ENCODE assay signal across 39 cellular contexts in genomic region chr2:112789186-112789585, GRCh38. TPM values are rescaled to one million over a fixed set of nuclear protein-coding genes. Genes with fewer than 3 reads are reported as not detected.
"Had no signal": no experiment of that assay in that cellular context is flagged by ENCODE, and none has a peak within 500 bp of the region (broad histone marks: within the 10 kb centered on the region; RNA-seq: fewer than 3 reads in every experiment).

No MANE protein-coding gene starts in this region.

- H3K4me3 ChIP-seq: ascending aorta, cardiac muscle cell had no signal

- ATAC-seq: activated CD4-positive, alpha-beta T cell treated with anti-CD3 and anti-CD28 coated beads for 36 hours; activated CD4-positive, CD25-positive, alpha-beta regulatory T cell treated with anti-CD3 and anti-CD28 coated beads, Interleukin-2, amount 50 U/mL, for 24 hours; activated CD8-positive, alpha-beta memory T cell treated with anti-CD3 and anti-CD28 coated beads, Interleukin-2, amount 10 ng/mL, durations not matched to agents 7 days and 5 days; activated CD8-positive, alpha-beta T cell treated with anti-CD3 and anti-CD28 coated beads, Interleukin-2, amount 10 ng/mL, durations not matched to agents 7 days and 5 days; activated naive CD8-positive, alpha-beta T cell treated with anti-CD3 and anti-CD28 coated beads, Interleukin-2, amount 50 U/mL, for 24 hours; T-cell had no signal

- H3K36me3 Mint-ChIP-seq: activated naive CD4-positive, alpha-beta T cell treated with anti-CD3 and anti-CD28 coated beads, Interleukin-2, amount 10 ng/mL, durations not matched to agents 7 days and 5 days; activated naive CD4-positive, alpha-beta T cell treated with anti-CD3 and anti-CD28 coated beads, Interleukin-2, amount 50 U/mL, for 24 hours; activated naive CD8-positive, alpha-beta T cell; brain; T-cell had no signal

- H3K9me3 ChIP-seq: ascending aorta had no signal

- H3K36me3 ChIP-seq: ascending aorta, cardiac muscle cell had no signal

- FAIRE-seq: bronchial epithelial cell, TTC549 had no signal

- H3K4me3 Mint-ChIP-seq: activated B cell treated with CpG ODN at 0.5 μM for 24 hours; activated CD4-positive, alpha-beta memory T cell treated with anti-CD3 and anti-CD28 coated beads, Interleukin-2, amount 10 ng/mL, durations not matched to agents 7 days and 5 days; activated CD4-positive, alpha-beta T cell treated with anti-CD3 and anti-CD28 coated beads for 36 hours; activated CD4-positive, alpha-beta T cell treated with anti-CD3 and anti-CD28 coated beads, Interleukin-2, amount 10 ng/mL, durations not matched to agents 7 days and 5 days; activated CD8-positive, alpha-beta memory T cell treated with anti-CD3 and anti-CD28 coated beads, Interleukin-2, amount 10 ng/mL, durations not matched to agents 7 days and 5 days; activated CD8-positive, alpha-beta T cell treated with anti-CD3 and anti-CD28 coated beads, Interleukin-2, amount 10 ng/mL, durations not matched to agents 7 days and 5 days; activated naive CD4-positive, alpha-beta T cell treated with anti-CD3 and anti-CD28 coated beads, Interleukin-2, amount 10 ng/mL, durations not matched to agents 7 days and 5 days; activated naive CD4-positive, alpha-beta T cell treated with anti-CD3 and anti-CD28 coated beads, Interleukin-2, amount 50 U/mL, for 24 hours; activated naive CD8-positive, alpha-beta T cell; activated naive CD8-positive, alpha-beta T cell treated with anti-CD3 and anti-CD28 coated beads, Interleukin-2, amount 10 ng/mL, durations not matched to agents 7 days and 5 days; activated naive CD8-positive, alpha-beta T cell treated with anti-CD3 and anti-CD28 coated beads, Interleukin-2, amount 50 U/mL, for 24 hours; activated T-cell treated with anti-CD3 and anti-CD28 coated beads, Interleukin-2, amount 50 U/mL, for 24 hours; brain; central memory CD8-positive, alpha-beta T cell; T-cell; T-helper 2 cell treated with Interferon-gamma antibody and Interleukin-4, amounts not matched to agents 5 μg/mL and 100 μg/mL, for 36 hours had no signal

- DNase-seq: activated B cell treated with CpG ODN at 0.5 μM for 24 hours; activated CD4-positive, alpha-beta memory T cell treated with anti-CD3 and anti-CD28 coated beads, Interleukin-2, amount 10 ng/mL, durations not matched to agents 7 days and 5 days; activated CD4-positive, alpha-beta T cell treated with anti-CD3 and anti-CD28 coated beads for 1 hour; activated CD4-positive, alpha-beta T cell treated with anti-CD3 and anti-CD28 coated beads for 36 hours; activated CD4-positive, alpha-beta T cell treated with anti-CD3 and anti-CD28 coated beads for 48 hours; activated CD4-positive, alpha-beta T cell treated with anti-CD3 and anti-CD28 coated beads, Interleukin-2, amount 10 ng/mL, durations not matched to agents 7 days and 5 days; activated CD4-positive, alpha-beta T cell treated with anti-CD3 and anti-CD28 coated beads, Interleukin-2, amount 50 U/mL, for 48 hours; activated CD8-positive, alpha-beta memory T cell treated with anti-CD3 and anti-CD28 coated beads for 24 hours; activated CD8-positive, alpha-beta memory T cell treated with anti-CD3 and anti-CD28 coated beads, Interleukin-2, amount 10 ng/mL, durations not matched to agents 7 days and 5 days; activated CD8-positive, alpha-beta memory T cell treated with anti-CD3 and anti-CD28 coated beads, Interleukin-2, amount 50 U/mL, for 48 hours; activated CD8-positive, alpha-beta T cell treated with anti-CD3 and anti-CD28 coated beads, Interleukin-2, amount 10 ng/mL, durations not matched to agents 7 days and 5 days; activated effector memory CD4-positive, alpha-beta T cell treated with Interleukin-2 at 50 U/mL for 16 hours; activated gamma-delta T cell; activated naive CD4-positive, alpha-beta T cell treated with anti-CD3 and anti-CD28 coated beads, Interleukin-2, amount 10 ng/mL, durations not matched to agents 7 days and 5 days; activated naive CD4-positive, alpha-beta T cell treated with Interleukin-2 at 50 U/mL for 16 hours; activated naive CD8-positive, alpha-beta T cell treated with anti-CD3 and anti-CD28 coated beads, Interleukin-2, amount 10 ng/mL, durations not matched to agents 7 days and 5 days; activated naive CD8-positive, alpha-beta T cell treated with anti-CD3 and anti-CD28 coated beads, Interleukin-2, amount 50 U/mL, for 24 hours; activated T-cell treated with anti-CD3 and anti-CD28 coated beads, Interleukin-2, amount 50 U/mL, for 24 hours; activated T-cell treated with anti-CD3 and anti-CD28 coated beads, Interleukin-2, amount 50 U/mL, for 48 hours; amygdala; anterior cingulate cortex; caudate nucleus; cerebellar nuclear complex; T-cell; T-helper 2 cell; T-helper 9 cell had no signal

- H3K27me3 Mint-ChIP-seq: activated B cell treated with CpG ODN at 0.5 μM for 24 hours; activated CD4-positive, alpha-beta memory T cell treated with anti-CD3 and anti-CD28 coated beads, Interleukin-2, amount 10 ng/mL, durations not matched to agents 7 days and 5 days; activated CD8-positive, alpha-beta memory T cell treated with anti-CD3 and anti-CD28 coated beads, Interleukin-2, amount 10 ng/mL, durations not matched to agents 7 days and 5 days had no signal

- H3K4me1 ChIP-seq: ascending aorta had no signal

- H3K27me3 ChIP-seq: ascending aorta, cardiac muscle cell had no signal

- H3K9me3 Mint-ChIP-seq: activated B cell treated with CpG ODN at 0.5 μM for 24 hours; activated naive CD4-positive, alpha-beta T cell treated with anti-CD3 and anti-CD28 coated beads, Interleukin-2, amount 10 ng/mL, durations not matched to agents 7 days and 5 days; activated naive CD4-positive, alpha-beta T cell treated with anti-CD3 and anti-CD28 coated beads, Interleukin-2, amount 50 U/mL, for 24 hours; activated naive CD8-positive, alpha-beta T cell treated with anti-CD3 and anti-CD28 coated beads, Interleukin-2, amount 50 U/mL, for 24 hours; activated T-cell treated with anti-CD3 and anti-CD28 coated beads, Interleukin-2, amount 50 U/mL, for 24 hours; brain; central memory CD8-positive, alpha-beta T cell; T-cell had no signal

- H3K27ac Mint-ChIP-seq: activated B cell treated with CpG ODN at 0.5 μM for 24 hours; activated CD4-positive, alpha-beta memory T cell treated with anti-CD3 and anti-CD28 coated beads, Interleukin-2, amount 10 ng/mL, durations not matched to agents 7 days and 5 days; activated CD4-positive, alpha-beta T cell treated with anti-CD3 and anti-CD28 coated beads for 36 hours; activated CD4-positive, alpha-beta T cell treated with anti-CD3 and anti-CD28 coated beads, Interleukin-2, amount 10 ng/mL, durations not matched to agents 7 days and 5 days; activated CD8-positive, alpha-beta memory T cell treated with anti-CD3 and anti-CD28 coated beads, Interleukin-2, amount 10 ng/mL, durations not matched to agents 7 days and 5 days; activated CD8-positive, alpha-beta T cell treated with anti-CD3 and anti-CD28 coated beads, Interleukin-2, amount 10 ng/mL, durations not matched to agents 7 days and 5 days; activated naive CD4-positive, alpha-beta T cell treated with anti-CD3 and anti-CD28 coated beads, Interleukin-2, amount 10 ng/mL, durations not matched to agents 7 days and 5 days; activated naive CD4-positive, alpha-beta T cell treated with anti-CD3 and anti-CD28 coated beads, Interleukin-2, amount 50 U/mL, for 24 hours; activated naive CD8-positive, alpha-beta T cell; activated naive CD8-positive, alpha-beta T cell treated with anti-CD3 and anti-CD28 coated beads, Interleukin-2, amount 10 ng/mL, durations not matched to agents 7 days and 5 days; activated naive CD8-positive, alpha-beta T cell treated with anti-CD3 and anti-CD28 coated beads, Interleukin-2, amount 50 U/mL, for 24 hours; activated T-cell treated with anti-CD3 and anti-CD28 coated beads, Interleukin-2, amount 50 U/mL, for 24 hours; activated T-helper 2 cell treated with anti-CD3 and anti-CD28 coated beads, Interferon-gamma antibody, Interleukin-2, Interleukin-4, amounts not matched to agents 10 μg/mL and 5 μg/mL and 100 μg/mL, durations not matched to agents 14 hours and 24 hours and 36 hours; brain; T-cell; T-helper 2 cell treated with Interferon-gamma antibody and Interleukin-4, amounts not matched to agents 5 μg/mL and 100 μg/mL, for 36 hours had no signal

- H3K27ac ChIP-seq: ascending aorta, cardiac muscle cell, VCaP had no signal

RNA-seq across cellular contexts. Expression of gene IL1A, which starts 4.9 kb away (rescaled TPM):
- total RNA-seq: activated CD8-positive, alpha-beta T cell treated with anti-CD3 and anti-CD28 coated beads, Interleukin-2, amount 10 ng/mL, durations not matched to agents 7 days and 5 days; activated naive CD8-positive, alpha-beta T cell treated with anti-CD3 and anti-CD28 coated beads, Interleukin-2, amount 10 ng/mL, durations not matched to agents 7 days and 5 days; ascending aorta; cardiac muscle cell had no signal
- polyA plus RNA-seq: cardiac muscle cell had no signal

RNA-seq across cellular contexts. Expression of gene CKAP2L, which starts 24.8 kb away (rescaled TPM):
- total RNA-seq: ascending aorta had no signal

RNA-seq across cellular contexts. Expression of gene IL1B, which starts 47.4 kb away (rescaled TPM):
- total RNA-seq: activated CD4-positive, alpha-beta T cell treated with anti-CD3 and anti-CD28 coated beads, Interleukin-2, amount 10 ng/mL, durations not matched to agents 7 days and 5 days; activated CD8-positive, alpha-beta T cell treated with anti-CD3 and anti-CD28 coated beads, Interleukin-2, amount 10 ng/mL, durations not matched to agents 7 days and 5 days; activated T-helper 2 cell treated with anti-CD3 and anti-CD28 coated beads, Interferon-gamma antibody, Interleukin-2, Interleukin-4, amounts not matched to agents 10 μg/mL and 5 μg/mL and 100 μg/mL, durations not matched to agents 14 hours and 24 hours and 36 hours; ascending aorta; cardiac muscle cell; T-helper 1 cell treated with Interleukin-12 subunit alpha and Interleukin-12 subunit beta and Interleukin-4 antibody, amounts not matched to agents 30 ng/mL and 1 ng/mL, for 36 hours had no signal
- polyA plus RNA-seq: cardiac muscle cell had no signal
